ENCODE assay signal across 9 cellular contexts in the genomic region with DNA sequence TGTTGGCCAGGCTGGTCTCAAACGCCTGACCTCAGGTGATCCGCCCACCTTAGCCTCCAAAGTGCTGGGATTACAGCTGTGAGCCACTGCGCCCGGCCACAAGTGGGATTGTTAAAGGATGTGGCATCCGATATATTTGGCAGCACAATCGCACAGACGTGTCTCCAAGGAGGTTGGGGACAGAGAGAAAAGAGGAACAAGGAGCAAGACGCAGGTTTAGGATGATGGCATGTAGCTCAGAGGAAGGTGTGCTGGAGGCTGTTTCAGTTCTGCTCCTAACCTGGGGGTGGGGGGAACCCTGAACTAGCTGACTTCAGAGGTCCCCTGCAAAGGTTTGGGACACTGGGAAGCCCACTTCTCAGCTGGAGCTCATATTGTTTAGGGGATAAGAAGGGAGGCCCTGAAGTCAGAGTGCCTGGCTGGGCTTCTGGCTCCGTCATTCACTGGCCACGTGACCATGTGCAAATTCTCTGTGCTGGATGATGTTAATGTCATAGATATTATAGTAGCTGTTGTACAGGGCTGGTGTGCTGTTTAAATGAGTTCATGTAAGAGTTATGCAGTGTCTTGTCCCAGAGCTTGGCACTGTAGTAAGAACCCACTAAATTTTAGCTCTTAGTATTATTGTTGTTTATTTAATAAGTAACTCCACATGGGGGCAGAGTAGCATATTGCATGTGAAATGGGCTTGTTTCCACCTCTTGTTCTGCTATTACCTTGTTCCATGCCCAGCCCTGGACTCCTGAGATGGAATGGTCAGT.
DNase-seq lines count a peak whose midpoint lies in the region; ATAC-seq and TF ChIP-seq lines count a peak whose summit lies in the region.
"Had no signal": no experiment of that assay in that cellular context is flagged by ENCODE, and none has a peak within 500 bp of the region (broad histone marks: within the 10 kb centered on the region; RNA-seq: fewer than 3 reads in every experiment).

No MANE protein-coding gene starts in this region.

- no peak for ATAC-seq in Right ventricle myocardium inferior
- no peak for ATAC-seq in left cardiac atrium
- ATAC-seq in HG03469 (IDR thresholded peaks at IDR 0.05; ENCODE audit: unreplicated experiment): peak; percentile 43
- no peak for ATAC-seq in naive thymus-derived CD4-positive, alpha-beta T cell
- ATAC-seq in GM18873 (IDR thresholded peaks at IDR 0.05; ENCODE audit: low FRiP score, unreplicated experiment): no peak

- H3K27me3 ChIP-seq in brain microvascular endothelial cell (replicated peaks): no peaks in the 10 kb centered on the region
- H3K27me3 ChIP-seq in naive thymus-derived CD4-positive, alpha-beta T cell (ENCODE audit: control insufficient read depth in 2 of 2, insufficient read depth in 2 of 2, low read length in 2 of 2): no peaks in the 10 kb centered on the region

- POLR2A ChIA-PET in naive thymus-derived CD4-positive, alpha-beta T cell (lab: Charles Lee): no interaction called here

- peaks cover 0 to 10% (median 2%) of the 10 kb centered on the region in 5 donors for H3K27me3 Mint-ChIP-seq in naive thymus-derived CD4-positive, alpha-beta T cell
- H3K27me3 Mint-ChIP-seq: IgD-negative memory B cell had no signal

- H3K4me1 ChIP-seq in naive thymus-derived CD4-positive, alpha-beta T cell (ENCODE audit: control insufficient read depth in 2 of 2, insufficient read depth in 2 of 2, low read length in 2 of 2): no peaks in the 10 kb centered on the region

- peaks cover 5 to 9% (median 8%) of the 10 kb centered on the region in 7 donors for H3K4me1 Mint-ChIP-seq in naive thymus-derived CD4-positive, alpha-beta T cell

- intact Hi-C loops in Right ventricle myocardium inferior (cut with DNase I): no loop called here
- intact Hi-C loops in left cardiac atrium (cut with DNase I): no loop called here
- intact Hi-C loops in naive thymus-derived CD4-positive, alpha-beta T cell (cut with micrococcal nuclease): no loop called here

- no peaks in the 10 kb centered on the region for H3K9me3 Mint-ChIP-seq in naive thymus-derived CD4-positive, alpha-beta T cell
- H3K9me3 Mint-ChIP-seq: IgD-negative memory B cell had no signal

- H3K36me3 ChIP-seq in brain microvascular endothelial cell (replicated peaks): no peaks in the 10 kb centered on the region
- H3K36me3 ChIP-seq in naive thymus-derived CD4-positive, alpha-beta T cell (ENCODE audit: control insufficient read depth in 2 of 3, insufficient read depth in 3 of 3, low read length in 3 of 3): no peaks in the 10 kb centered on the region

- H3K4me3 ChIP-seq in brain microvascular endothelial cell (ENCODE audit: low read depth, low read length): no peak overlapping the region
- H3K4me3 ChIP-seq in naive thymus-derived CD4-positive, alpha-beta T cell (ENCODE audit: low read length): no peak overlapping the region

- H3K4me3 Mint-ChIP-seq in naive thymus-derived CD4-positive, alpha-beta T cell: no peak overlapping the region

- in situ Hi-C loops in brain microvascular endothelial cell (cut with HindIII; ENCODE audit: low pct_ligation_motif_present, low sequenced_read_pairs): no loop called here

- TF ChIP-seq CTCF in brain microvascular endothelial cell (IDR thresholded peaks at IDR 0.05; ENCODE audit: low read depth, low read length, missing control alignments): no peak

- peak overlapping the region in 1 of 9 donors; percentile 18 for H3K27ac Mint-ChIP-seq in naive thymus-derived CD4-positive, alpha-beta T cell

- CTCF ChIA-PET in naive thymus-derived CD4-positive, alpha-beta T cell (lab: Charles Lee): interaction anchor here (0.8 to 1.0 kb wide), 2 partner anchors 39 to 44 kb away, joined by 6 read pairs; no protein-coding TSS in a partner anchor

- DNase-seq in Right ventricle myocardium inferior (ENCODE audit: missing footprints) (peak; percentile 47), left cardiac atrium (no peak), brain microvascular endothelial cell (peak; percentile 2)
- DNase-seq in naive thymus-derived CD4-positive, alpha-beta T cell: no peak
- DNase-seq in activated CD4-positive, CD25-positive, alpha-beta regulatory T cell treated with anti-CD3 and anti-CD28 coated beads, Interleukin-2, amount 50 U/mL, for 72 hours: no peak
- no peak for DNase-seq in stimulated activated CD8-positive, alpha-beta memory T cell treated with anti-CD3 and anti-CD28 coated beads, Interleukin-4, amount 100 ng/mL, for 48 hours

- no peak overlapping the region for H3K27ac ChIP-seq in brain microvascular endothelial cell
- no peak overlapping the region for H3K27ac ChIP-seq in naive thymus-derived CD4-positive, alpha-beta T cell (ENCODE audit: low read depth, low read length)

- H3K9me3 ChIP-seq in naive thymus-derived CD4-positive, alpha-beta T cell (ENCODE audit: control insufficient read depth in 2 of 3, low read length in 3 of 3): no peaks in the 10 kb centered on the region

- no peaks in the 10 kb centered on the region for H3K36me3 Mint-ChIP-seq in naive thymus-derived CD4-positive, alpha-beta T cell
- H3K36me3 Mint-ChIP-seq: IgD-negative memory B cell had no signal

Comparison
In these comparisons a context has a peak if more than half of its experiments do, and no peak if none do; other contexts are left out.
1. DNase-seq: peak in Right ventricle myocardium inferior (single experiment) and brain microvascular endothelial cell (single experiment); none in left cardiac atrium (single experiment), naive thymus-derived CD4-positive, alpha-beta T cell (0 of 9), activated CD4-positive, CD25-positive, alpha-beta regulatory T cell treated with anti-CD3 and anti-CD28 coated beads, Interleukin-2, amount 50 U/mL, for 72 hours (single experiment) and stimulated activated CD8-positive, alpha-beta memory T cell treated with anti-CD3 and anti-CD28 coated beads, Interleukin-4, amount 100 ng/mL, for 48 hours (single experiment).